In genomic region chr16:71777329-71777728, GRCh38 we compare ENCODE assay signal across 24 cellular contexts. TPM values are rescaled to one million over a fixed set of nuclear protein-coding genes. Genes with fewer than 3 reads are reported as not detected.
DNase-seq lines count a peak whose midpoint lies in the region; ATAC-seq lines count a peak whose summit lies in the region.
"Had no signal": no experiment of that assay in that cellular context is flagged by ENCODE, and none has a peak within 500 bp of the region (broad histone marks: within the 10 kb centered on the region; RNA-seq: fewer than 3 reads in every experiment).

No MANE protein-coding gene starts in this region.

- peaks cover 47% of the 10 kb centered on the region for H3K4me1 Mint-ChIP-seq in activated naive CD4-positive, alpha-beta T cell treated with anti-CD3 and anti-CD28 coated beads, Interleukin-2, amount 50 U/mL, for 24 hours
- H3K4me1 Mint-ChIP-seq in stimulated activated naive CD8-positive, alpha-beta T cell treated with anti-CD3 and anti-CD28 coated beads, Interleukin-15, amount 100 ng/mL, for 72 hours, result peaks cover 32% of the 10 kb centered on the region
- H3K4me1 Mint-ChIP-seq: neural progenitor cell had no signal

- peak overlapping the region; percentile 48 for H3K27ac Mint-ChIP-seq in activated naive CD4-positive, alpha-beta T cell treated with anti-CD3 and anti-CD28 coated beads, Interleukin-2, amount 50 U/mL, for 24 hours
- peak overlapping the region; percentile 64 to 81 for H3K27ac Mint-ChIP-seq in stimulated activated naive CD8-positive, alpha-beta T cell treated with anti-CD3 and anti-CD28 coated beads, Interleukin-15, amount 100 ng/mL, for 72 hours
- H3K27ac Mint-ChIP-seq: neural progenitor cell; T-helper 1 cell treated with Interleukin-12 subunit alpha and Interleukin-12 subunit beta and Interleukin-4 antibody, amounts not matched to agents 30 μg/mL and 1 μg/mL, for 36 hours had no signal

- H3K9me3 Mint-ChIP-seq in activated naive CD4-positive, alpha-beta T cell treated with anti-CD3 and anti-CD28 coated beads, Interleukin-2, amount 50 U/mL, for 24 hours, result no peaks in the 10 kb centered on the region
- no peaks in the 10 kb centered on the region for H3K9me3 Mint-ChIP-seq in stimulated activated naive CD8-positive, alpha-beta T cell treated with anti-CD3 and anti-CD28 coated beads, Interleukin-15, amount 100 ng/mL, for 72 hours
- H3K9me3 Mint-ChIP-seq: activated naive CD4-positive, alpha-beta T cell treated with anti-CD3 and anti-CD28 coated beads, Interleukin-2, amount 10 ng/mL, durations not matched to agents 7 days and 5 days; neural progenitor cell; T-helper 1 cell treated with Interleukin-12 subunit alpha and Interleukin-12 subunit beta and Interleukin-4 antibody, amounts not matched to agents 30 μg/mL and 1 μg/mL, for 36 hours had no signal

- no peak overlapping the region for H3K4me3 ChIP-seq in H7 (ENCODE audit: insufficient read depth, low read depth, low read length)
- H3K4me3 ChIP-seq: lung, neural progenitor cell, prostate gland had no signal

- no peaks in the 10 kb centered on the region for H3K27me3 Mint-ChIP-seq in activated naive CD4-positive, alpha-beta T cell treated with anti-CD3 and anti-CD28 coated beads, Interleukin-2, amount 50 U/mL, for 24 hours
- H3K27me3 Mint-ChIP-seq in stimulated activated naive CD8-positive, alpha-beta T cell treated with anti-CD3 and anti-CD28 coated beads, Interleukin-15, amount 100 ng/mL, for 72 hours, result no peaks in the 10 kb centered on the region
- H3K27me3 Mint-ChIP-seq: activated naive CD4-positive, alpha-beta T cell treated with anti-CD3 and anti-CD28 coated beads, Interleukin-2, amount 10 ng/mL, durations not matched to agents 7 days and 5 days had no signal

- H3K27me3 ChIP-seq in H7 (ENCODE audit: control insufficient read depth, insufficient read depth, low read length), result no peaks in the 10 kb centered on the region
- H3K27me3 ChIP-seq: neural progenitor cell had no signal

- H3K36me3 Mint-ChIP-seq in activated naive CD4-positive, alpha-beta T cell treated with anti-CD3 and anti-CD28 coated beads, Interleukin-2, amount 50 U/mL, for 24 hours, result peaks cover 4% of the 10 kb centered on the region

- no peaks in the 10 kb centered on the region; the same call in none of the 2 replicates for H3K36me3 ChIP-seq in H7 (replicated peaks; ENCODE audit: control insufficient read depth, insufficient read depth, low read length)
- H3K36me3 ChIP-seq: prostate gland had no signal

- no peak for DNase-seq in activated naive CD4-positive, alpha-beta T cell treated with Interleukin-2 at 50 U/mL for 16 hours
- peak; percentile 18 for DNase-seq in H7
- DNase-seq in stimulated activated naive CD8-positive, alpha-beta T cell treated with anti-CD3 and anti-CD28 coated beads, Interleukin-15, amount 100 ng/mL, for 72 hours, result no peak
- DNase-seq in NCI-H446 (lab: John Stamatoyannopoulos, UW), result no peak
- no peak for DNase-seq in SIG-M5 treated with dmso at 0.1 percent for 504 hours (lab: John Stamatoyannopoulos, UW; ENCODE audit: unreplicated experiment)
- DNase-seq: activated naive CD4-positive, alpha-beta T cell treated with anti-CD3 and anti-CD28 coated beads, Interleukin-2, amount 10 ng/mL, durations not matched to agents 7 days and 5 days; C1 segment of cervical spinal cord; caudate nucleus; dermis blood vessel endothelial cell; EL; glutamatergic neuron; HCEC 1CT; NCI-H1105; NCI-H2029; NCI-H226; NCI-H82; RPMI8226; WERI-Rb-1 had no signal

- peak; percentile 8 for ATAC-seq in esophagus mucosa
- ATAC-seq in stimulated activated naive CD8-positive, alpha-beta T cell treated with anti-CD3 and anti-CD28 coated beads, Interleukin-15, amount 100 ng/mL, for 72 hours, result no peak

- H3K4me3 Mint-ChIP-seq in activated naive CD4-positive, alpha-beta T cell treated with anti-CD3 and anti-CD28 coated beads, Interleukin-2, amount 50 U/mL, for 24 hours, result no peak overlapping the region
- H3K4me3 Mint-ChIP-seq in stimulated activated naive CD8-positive, alpha-beta T cell treated with anti-CD3 and anti-CD28 coated beads, Interleukin-15, amount 100 ng/mL, for 72 hours, result peak overlapping the region in 1 of 2 donors; percentile 26
- H3K4me3 Mint-ChIP-seq: activated naive CD4-positive, alpha-beta T cell treated with anti-CD3 and anti-CD28 coated beads, Interleukin-2, amount 10 ng/mL, durations not matched to agents 7 days and 5 days; neural progenitor cell; T-helper 1 cell treated with Interleukin-12 subunit alpha and Interleukin-12 subunit beta and Interleukin-4 antibody, amounts not matched to agents 30 μg/mL and 1 μg/mL, for 36 hours had no signal

RNA-seq across cellular contexts. Expression of gene AP1G1, which starts 31.3 kb away (rescaled TPM):
- total RNA-seq in H7 (2014; rRNA removed; shearing (Covaris generic)), result 36.7 and 42.5 TPM in 2 replicates
- 74.9 TPM for total RNA-seq in esophagus mucosa

RNA-seq across cellular contexts. Expression of gene PHLPP2, which starts 52.8 kb away (rescaled TPM):
- 5.3 and 7.3 TPM in 2 replicates for total RNA-seq in H7 (2014; rRNA removed; shearing (Covaris generic))
- 0.88 TPM for total RNA-seq in esophagus mucosa
